Comparison of ENCODE assay signal across 20 cellular contexts in genomic region chr10:92124020-92124419, GRCh38.
A peak's percentile ranks its signal among the peaks of the same experiment; 100 is the strongest.
DNase-seq lines count a peak whose midpoint lies in the region; ATAC-seq and TF ChIP-seq lines count a peak whose summit lies in the region.
"Had no signal": no experiment of that assay in that cellular context is flagged by ENCODE, and none has a peak within 500 bp of the region (broad histone marks: within the 10 kb centered on the region; RNA-seq: fewer than 3 reads in every experiment).

No MANE protein-coding gene starts in this region.

- no peak overlapping the region for H3K23ac ChIP-seq in mesenchymal stem cell (ENCODE audit: low read length in 2 of 2)

- H3K36me3 Mint-ChIP-seq in activated CD4-positive, alpha-beta T cell treated with anti-CD3 and anti-CD28 coated beads for 36 hours (ENCODE audit: low read depth): no peaks in the 10 kb centered on the region
- H3K36me3 Mint-ChIP-seq in activated naive CD4-positive, alpha-beta T cell treated with anti-CD3 and anti-CD28 coated beads for 36 hours (ENCODE audit: low read depth): no peaks in the 10 kb centered on the region

- H3K4me3 ChIP-seq in ascending aorta (no peak overlapping the region), fibroblast of pulmonary artery (replicated peaks; ENCODE audit: low read depth, low read length) (no peak overlapping the region), mesenchymal stem cell (ENCODE audit: insufficient read depth in 1 of 2, low read depth in 1 of 2, low read length in 2 of 2) (no peak overlapping the region), thoracic aorta (peak overlapping the region; percentile 12)
- H3K4me3 ChIP-seq: BLaER1 had no signal

- H2BK120ac ChIP-seq in mesenchymal stem cell (ENCODE audit: low read depth, low read length): no peak overlapping the region

- peaks cover 12 to 41% of the 10 kb centered on the region in 2 donors for H3K4me1 ChIP-seq in ascending aorta
- H3K4me1 ChIP-seq in mesenchymal stem cell (ENCODE audit: control insufficient read depth, insufficient read depth, low read depth, low read length): peaks cover 9% of the 10 kb centered on the region
- peaks cover 38 to 58% of the 10 kb centered on the region in 2 donors for H3K4me1 ChIP-seq in thoracic aorta (ENCODE audit: control insufficient read depth in 1 of 2, low read depth in 2 of 2)
- H3K4me1 ChIP-seq: BLaER1 had no signal

- no CpG with 5 or more reads among the region's 1 CpG for WGBS in mesenchymal stem cell

- H2AK5ac ChIP-seq in mesenchymal stem cell (ENCODE audit: low read length, severe bottlenecking): peak overlapping the region; percentile 6

- CTCF ChIA-PET in activated CD4-positive, alpha-beta T cell treated with anti-CD3 and anti-CD28 coated beads for 36 hours (lab: Charles Lee): interaction anchor here (0.6 kb wide), 1 partner anchor 29 kb away, joined by 3 read pairs; no protein-coding TSS in a partner anchor
- CTCF ChIA-PET in activated naive CD4-positive, alpha-beta T cell treated with anti-CD3 and anti-CD28 coated beads for 36 hours (lab: Charles Lee): no interaction called here

- no peak overlapping the region for H3K27ac Mint-ChIP-seq in activated CD4-positive, alpha-beta T cell treated with anti-CD3 and anti-CD28 coated beads for 36 hours
- no peak overlapping the region for H3K27ac Mint-ChIP-seq in activated naive CD4-positive, alpha-beta T cell treated with anti-CD3 and anti-CD28 coated beads for 36 hours

- H3K27me3 Mint-ChIP-seq in activated CD4-positive, alpha-beta T cell treated with anti-CD3 and anti-CD28 coated beads for 36 hours: no peaks in the 10 kb centered on the region
- H3K27me3 Mint-ChIP-seq in activated naive CD4-positive, alpha-beta T cell treated with anti-CD3 and anti-CD28 coated beads for 36 hours (ENCODE audit: low read depth): no peaks in the 10 kb centered on the region
- H3K27me3 Mint-ChIP-seq: naive B cell had no signal

- H3K4ac ChIP-seq in mesenchymal stem cell (ENCODE audit: low read depth in 1 of 2, low read length in 2 of 2): no peak overlapping the region

- no peaks in the 10 kb centered on the region for H3K79me1 ChIP-seq in mesenchymal stem cell (replicated peaks; ENCODE audit: low read length, poor library complexity, severe bottlenecking)

- peak overlapping the region; percentile 74 to 80 for H3K27ac ChIP-seq in ascending aorta
- H3K27ac ChIP-seq in mesenchymal stem cell (ENCODE audit: low read length, poor library complexity, severe bottlenecking): no peak overlapping the region
- peak overlapping the region; percentile 71 to 72 for H3K27ac ChIP-seq in thoracic aorta
- H3K27ac ChIP-seq: BLaER1 had no signal

- no peak overlapping the region for H2BK15ac ChIP-seq in mesenchymal stem cell (ENCODE audit: low read depth, poor library complexity, severe bottlenecking)

- no peak overlapping the region for H3K18ac ChIP-seq in mesenchymal stem cell (ENCODE audit: low read depth in 1 of 2, low read length in 2 of 2)

- DNase-seq in ascending aorta (ENCODE audit: low spot score in 2 of 2) (no peak), fibroblast of pulmonary artery (ENCODE audit: low read depth) (peak; percentile 10), mesenchymal stem cell (peak; percentile 20), thoracic aorta (ENCODE audit: low spot score) (no peak), islet precursor cell (no peak)
- DNase-seq in activated CD4-positive, alpha-beta T cell treated with anti-CD3 and anti-CD28 coated beads for 36 hours: no peak
- DNase-seq in activated naive CD4-positive, alpha-beta T cell treated with anti-CD3 and anti-CD28 coated beads for 36 hours: no peak
- DNase-seq: activated CD8-positive, alpha-beta memory T cell treated with anti-CD3 and anti-CD28 coated beads, Interleukin-2, amount 50 U/mL, for 4 hours; activated naive CD4-positive, alpha-beta T cell; central memory CD4-positive, alpha-beta T cell; GOT3; MM.1S; naive B cell; NCI-H2081 treated with DMSO at 0.1 percent for 48 hours; NCI-H748 treated with DMSO at 0.1 percent for 48 hours; stimulated activated CD4-positive, alpha-beta T cell treated with anti-CD3 and anti-CD28 coated beads, Interleukin-4, amount 100 ng/mL, for 24 hours; T-helper 1 cell had no signal

- H2BK5ac ChIP-seq in mesenchymal stem cell (ENCODE audit: low read depth, low read length, poor library complexity, severe bottlenecking): no peak overlapping the region

- H4K91ac ChIP-seq in mesenchymal stem cell (ENCODE audit: low read length): no peak overlapping the region

- H3K27me3 ChIP-seq in ascending aorta (no peaks in the 10 kb centered on the region), mesenchymal stem cell (ENCODE audit: control insufficient read depth in 1 of 2, insufficient read depth in 1 of 2, low read length in 2 of 2) (no peaks in the 10 kb centered on the region), thoracic aorta (replicated peaks; ENCODE audit: insufficient read depth) (no peaks in the 10 kb centered on the region)
- H3K27me3 ChIP-seq: BLaER1 had no signal

- no peak overlapping the region for H3K14ac ChIP-seq in mesenchymal stem cell (ENCODE audit: low read length in 2 of 2)

- H3K9me3 ChIP-seq in ascending aorta (no peaks in the 10 kb centered on the region), mesenchymal stem cell (ENCODE audit: control insufficient read depth, low read length) (no peaks in the 10 kb centered on the region), thoracic aorta (no peaks in the 10 kb centered on the region)

- H4K8ac ChIP-seq in mesenchymal stem cell (ENCODE audit: low read length): no peak overlapping the region

- H3K36me3 ChIP-seq in ascending aorta: no peaks in the 10 kb centered on the region
- no peaks in the 10 kb centered on the region for H3K36me3 ChIP-seq in mesenchymal stem cell (ENCODE audit: control insufficient read depth in 1 of 2, insufficient read depth in 2 of 2, low read depth in 1 of 2, low read length in 2 of 2)
- H3K36me3 ChIP-seq in thoracic aorta: no peaks in the 10 kb centered on the region

- H3K4me2 ChIP-seq in mesenchymal stem cell (ENCODE audit: low read length, poor library complexity, severe bottlenecking): no peak overlapping the region
- H3K4me2 ChIP-seq: BLaER1 had no signal

- POLR2A ChIA-PET in activated CD4-positive, alpha-beta T cell treated with anti-CD3 and anti-CD28 coated beads for 36 hours (lab: Charles Lee): no interaction called here

- no peak overlapping the region for H2AFZ ChIP-seq in mesenchymal stem cell (ENCODE audit: low read depth, low read length)

- H3K4me1 Mint-ChIP-seq in activated CD4-positive, alpha-beta T cell treated with anti-CD3 and anti-CD28 coated beads for 36 hours: no peaks in the 10 kb centered on the region
- H3K4me1 Mint-ChIP-seq in activated naive CD4-positive, alpha-beta T cell treated with anti-CD3 and anti-CD28 coated beads for 36 hours (ENCODE audit: low read depth): no peaks in the 10 kb centered on the region

- no peak overlapping the region for H3K9ac ChIP-seq in mesenchymal stem cell (ENCODE audit: low read length)
- H3K9ac ChIP-seq: BLaER1 had no signal

- H3K9me3 Mint-ChIP-seq in activated CD4-positive, alpha-beta T cell treated with anti-CD3 and anti-CD28 coated beads for 36 hours (ENCODE audit: low read depth): peaks cover 3% of the 10 kb centered on the region
- no peaks in the 10 kb centered on the region for H3K9me3 Mint-ChIP-seq in activated naive CD4-positive, alpha-beta T cell treated with anti-CD3 and anti-CD28 coated beads for 36 hours

- H2BK12ac ChIP-seq in mesenchymal stem cell (ENCODE audit: low read length in 2 of 2): no peak overlapping the region

- no peak overlapping the region for H3K4me3 Mint-ChIP-seq in activated CD4-positive, alpha-beta T cell treated with anti-CD3 and anti-CD28 coated beads for 36 hours
- no peak overlapping the region for H3K4me3 Mint-ChIP-seq in activated naive CD4-positive, alpha-beta T cell treated with anti-CD3 and anti-CD28 coated beads for 36 hours
- H3K4me3 Mint-ChIP-seq: naive B cell had no signal

- no peak for TF ChIP-seq CTCF in ascending aorta (IDR thresholded peaks at IDR 0.05)
- no peak for TF ChIP-seq CTCF in fibroblast of pulmonary artery (IDR thresholded peaks at IDR 0.05; ENCODE audit: low read length, missing control alignments)
- TF ChIP-seq CTCF in thoracic aorta (IDR thresholded peaks at IDR 0.05): no peak

- ATAC-seq in thoracic aorta (ENCODE audit: insufficient number of reproducible peaks, low FRiP score, low read depth) (no peak), HG02623 (IDR thresholded peaks at IDR 0.05; ENCODE audit: unreplicated experiment) (no peak)
- no peak for ATAC-seq in activated CD4-positive, alpha-beta T cell treated with anti-CD3 and anti-CD28 coated beads for 36 hours
- ATAC-seq: activated CD4-positive, CD25-positive, alpha-beta regulatory T cell treated with anti-CD3 and anti-CD28 coated beads, Interleukin-2, amount 50 U/mL, for 24 hours had no signal

- intact Hi-C loops in ascending aorta (cut with DNase I): loop anchor here (2.0 kb wide), 1 partner anchor 19 kb away; no protein-coding TSS in a partner anchor
- intact Hi-C loops in activated CD4-positive, alpha-beta T cell treated with anti-CD3 and anti-CD28 coated beads for 36 hours (cut with DNase I, micrococcal nuclease): no loop called here
- intact Hi-C loops in activated naive CD4-positive, alpha-beta T cell treated with anti-CD3 and anti-CD28 coated beads for 36 hours (cut with micrococcal nuclease): no loop called here

Comparison
In these comparisons a context has a peak if more than half of its experiments do, and no peak if none do; other contexts are left out.
1. DNase-seq: peak in fibroblast of pulmonary artery (single experiment) and mesenchymal stem cell (single experiment); none in ascending aorta (0 of 2), thoracic aorta (single experiment), activated CD4-positive, alpha-beta T cell treated with anti-CD3 and anti-CD28 coated beads for 36 hours (single experiment), activated naive CD4-positive, alpha-beta T cell treated with anti-CD3 and anti-CD28 coated beads for 36 hours (single experiment) and islet precursor cell (single experiment).